In genomic region chr3:99789322-99789721, GRCh38 we compare ENCODE assay signal across 8 cellular contexts. TPM values are rescaled to one million over a fixed set of nuclear protein-coding genes. Genes with fewer than 3 reads are reported as not detected.
DNase-seq lines count a peak whose midpoint lies in the region; ATAC-seq, FAIRE-seq and TF ChIP-seq lines count a peak whose summit lies in the region.

No MANE protein-coding gene starts in this region.

- no peaks in the 10 kb centered on the region for H3K9me3 ChIP-seq in stomach

- no peaks in the 10 kb centered on the region for H3K27me3 ChIP-seq in stomach

- 2 to 6% (median 5%) methylated on average over 2 of the region's 2 CpGs for WGBS in stomach, 5 donors

- TF ChIP-seq EP300 in stomach (IDR thresholded peaks at IDR 0.05) = no peak

- peaks cover 0 to 4% (median 0%) of the 10 kb centered on the region in 4 donors for H3K4me1 ChIP-seq in stomach

- no peak for TF ChIP-seq POLR2A in stomach (IDR thresholded peaks at IDR 0.05)

- H3K27ac ChIP-seq in stomach = no peak overlapping the region

- DNase-seq in D721Med (ENCODE audit: insufficient read length, low spot score) (no peak), NCI-H2081 treated with DMSO at 0.1 percent for 48 hours (lab: John Stamatoyannopoulos, UW) (peak; percentile 16), astrocyte of the hippocampus (ENCODE audit: low read depth, low spot score) (peak; percentile 83), iPS-NIHi11 (ENCODE audit: low spot score) (peak; percentile 63), stomach (no peak), NCI-H187 (lab: John Stamatoyannopoulos, UW) (no peak)

- FAIRE-seq in D721Med (lab: Jason Lieb, UNC) = no peak

- intact Hi-C loops in stomach (cut with DNase I; ENCODE audit: low total_unique reads) = no loop called here

- peak; percentile 100 for ATAC-seq in GM18868 (IDR thresholded peaks at IDR 0.05; ENCODE audit: unreplicated experiment)
- ATAC-seq in HG02973 (IDR thresholded peaks at IDR 0.05; ENCODE audit: unreplicated experiment) = peak; percentile 97

- no peaks in the 10 kb centered on the region for H3K36me3 ChIP-seq in stomach

- TF ChIP-seq CTCF in D721Med (IDR thresholded peaks at IDR 0.05; ENCODE audit: insufficient read depth, missing control alignments) = peak; percentile 83
- peak in 5 of 7 experiments; percentile 28 to 46 (median 34) for TF ChIP-seq CTCF in stomach (IDR thresholded peaks at IDR 0.05)

- no peak overlapping the region for H3K4me3 ChIP-seq in stomach

RNA-seq across cellular contexts. Expression of gene CMSS1, which starts 28.3 kb away (rescaled TPM):
- total RNA-seq in stomach = 10 to 100 TPM in 3 of 5 donors, 1 to 10 TPM in 2; 2.7 to 33.3 (median 23.1) TPM
- polyA plus RNA-seq in stomach = 10 to 100 TPM; 14.7 to 25.3 (median 21.1) TPM

Comparison
In these comparisons a context has a peak if more than half of its experiments do, and no peak if none do; other contexts are left out.
1. DNase-seq: peak in NCI-H2081 treated with DMSO at 0.1 percent for 48 hours (single experiment), astrocyte of the hippocampus (single experiment) and iPS-NIHi11 (single experiment); none in D721Med (single experiment), stomach (single experiment) and NCI-H187 (0 of 2).